ENCODE assay signal across 8 cellular contexts in genomic region chr4:185204238-185204910, GRCh38. TPM values are rescaled to one million over a fixed set of nuclear protein-coding genes. Genes with fewer than 3 reads are reported as not detected.
A peak's percentile ranks its signal among the peaks of the same experiment; 100 is the strongest.
DNase-seq lines count a peak whose midpoint lies in the region; ATAC-seq and TF ChIP-seq lines count a peak whose summit lies in the region.

No MANE protein-coding gene starts in this region.

- H3K9me3 ChIP-seq in GM23248 (ENCODE audit: low read depth) (no peaks in the 10 kb centered on the region), T-helper 17 cell (ENCODE audit: control insufficient read depth, low read length, poor library complexity, severe bottlenecking) (no peaks in the 10 kb centered on the region), gastroesophageal sphincter (no peaks in the 10 kb centered on the region), skeletal muscle satellite cell (replicated peaks; ENCODE audit: low read length) (no peaks in the 10 kb centered on the region)

- in situ Hi-C loops in GM23248 (cut with MboI) = no loop called here

- H4K20me1 ChIP-seq in GM23248 (ENCODE audit: insufficient read depth) = no peaks in the 10 kb centered on the region

- TF ChIP-seq POLR2A in gastroesophageal sphincter (IDR thresholded peaks at IDR 0.05) = no peak

- H3K4me3 ChIP-seq in BJ (ENCODE audit: low read depth, low read length) = peak overlapping the region; percentile 39
- peak overlapping the region; percentile 88 for H3K4me3 ChIP-seq in GM23248
- peak overlapping the region; percentile 64 to 85 for H3K4me3 ChIP-seq in gastroesophageal sphincter
- peak overlapping the region; percentile 80 for H3K4me3 ChIP-seq in skeletal muscle satellite cell (ENCODE audit: low read length)

- no peak for TF ChIP-seq EP300 in gastroesophageal sphincter (IDR thresholded peaks at IDR 0.05)

- DNase-seq in BJ (ENCODE audit: low read depth) (no peak), GM23248 (peak; percentile 47), T-helper 17 cell (no peak), 8988T (no peak), T-helper 9 cell (no peak)
- no peak for DNase-seq in stimulated activated CD4-positive, alpha-beta T cell treated with anti-CD3 and anti-CD28 coated beads, Interleukin-2, amount 100 ng/mL, for 48 hours

- H3K36me3 ChIP-seq in BJ (ENCODE audit: control insufficient read depth, insufficient read depth, low read length) (no peaks in the 10 kb centered on the region; the same call in 1 of the 2 replicates), GM23248 (ENCODE audit: low read depth) (no peaks in the 10 kb centered on the region), gastroesophageal sphincter (peaks cover 0 to 6% of the 10 kb centered on the region in 2 donors), skeletal muscle satellite cell (ENCODE audit: insufficient read depth, low read length) (no peaks in the 10 kb centered on the region)

- peaks cover 47% of the 10 kb centered on the region for H3K4me1 Mint-ChIP-seq in T-helper 17 cell

- no peaks in the 10 kb centered on the region for H3K36me3 Mint-ChIP-seq in T-helper 17 cell (ENCODE audit: low read depth)

- 7 to 8% methylated on average over 14 of the region's 14 CpGs for WGBS in GM23248 (ENCODE audit: low coverage in 1 of 2, low lambda C conversion rate in 2 of 2, missing lambda C conversion rate in 2 of 2), 2 experiments
- 2 to 5% methylated on average over 7 to 14 of the region's 14 CpGs for WGBS in gastroesophageal sphincter (ENCODE audit: low coverage in 1 of 2), 2 donors

- no peak for ATAC-seq in T-helper 17 cell
- ATAC-seq in gastroesophageal sphincter = no peak

- H3K79me2 ChIP-seq in GM23248 (ENCODE audit: insufficient read depth) = peaks cover 53% of the 10 kb centered on the region

- peaks cover 18% of the 10 kb centered on the region for H3K4me1 ChIP-seq in GM23248 (ENCODE audit: insufficient read depth)
- H3K4me1 ChIP-seq in gastroesophageal sphincter = peaks cover 5 to 44% (median 6%) of the 10 kb centered on the region in 3 donors
- H3K4me1 ChIP-seq in skeletal muscle satellite cell (ENCODE audit: control insufficient read depth, insufficient read depth, low read length) = peaks cover 36% of the 10 kb centered on the region

- H3K9ac ChIP-seq in GM23248 = peak overlapping the region; percentile 92
- H3K9ac ChIP-seq in skeletal muscle satellite cell (ENCODE audit: low read depth, low read length) = peak overlapping the region; percentile 96

- H3K4me3 Mint-ChIP-seq in T-helper 17 cell = peak overlapping the region; percentile 97

- peak overlapping the region; percentile 96 for H3K4me2 ChIP-seq in GM23248 (ENCODE audit: unreplicated experiment)
- H3K4me2 ChIP-seq in skeletal muscle satellite cell (ENCODE audit: low read length) = peak overlapping the region; percentile 82

- H2AFZ ChIP-seq in GM23248 = peak overlapping the region; percentile 98

- H3K27ac ChIP-seq in GM23248 (peak overlapping the region; percentile 81), gastroesophageal sphincter (peak overlapping the region; percentile 55 to 99 (median 98))

- CTCF ChIA-PET in BJ (lab: Yijun Ruan, JAX) = interaction anchor here (1.1 kb wide), 1 partner anchor 21 kb away, joined by 3 read pairs; no protein-coding TSS in a partner anchor

- H3K27me3 Mint-ChIP-seq in T-helper 17 cell = no peaks in the 10 kb centered on the region

- H3K27me3 ChIP-seq in BJ (ENCODE audit: control insufficient read depth, insufficient read depth, low read length) = no peaks in the 10 kb centered on the region
- no peaks in the 10 kb centered on the region for H3K27me3 ChIP-seq in GM23248 (replicated peaks; ENCODE audit: insufficient read depth)
- no peaks in the 10 kb centered on the region for H3K27me3 ChIP-seq in gastroesophageal sphincter
- H3K27me3 ChIP-seq in skeletal muscle satellite cell (ENCODE audit: control insufficient read depth, insufficient read depth, low read length) = no peaks in the 10 kb centered on the region

- peaks cover 25% of the 10 kb centered on the region for H3F3A ChIP-seq in GM23248 (ENCODE audit: insufficient read depth)

- POLR2A ChIA-PET in BJ (lab: Charles Lee) = no interaction called here

- peak overlapping the region; percentile 99 for H3K27ac Mint-ChIP-seq in T-helper 17 cell

- H3K9me2 ChIP-seq in GM23248 (ENCODE audit: insufficient read depth) = no peaks in the 10 kb centered on the region

- TF ChIP-seq CTCF in BJ (IDR thresholded peaks at IDR 0.05; ENCODE audit: insufficient read depth, low read depth, low read length) (no peak), gastroesophageal sphincter (IDR thresholded peaks at IDR 0.05) (no peak)

RNA-seq across cellular contexts. Expression of gene CFAP97, which starts 0.6 kb away (rescaled TPM):
- polyA plus RNA-seq in BJ (2011; rRNA removed) (16.4 and 35.3 TPM in 2 replicates), GM23248 (2016; fragmentation: Nextera tagmentation; extraction: Ambion mirVana) (49.2 and 50.8 TPM in 2 replicates)
- polyA minus RNA-seq in BJ (2011; rRNA and poly(A)+ RNA removed) = 13.1 and 14.3 TPM in 2 replicates
- total RNA-seq in GM23248 (2014; rRNA removed; shearing (Covaris generic)) = 44.0 and 46.3 TPM in 2 replicates
- total RNA-seq in T-helper 17 cell (10 to 100 TPM; 41.9 to 50.0 TPM), gastroesophageal sphincter (10 to 100 TPM; 36.5 to 47.9 (median 42.8) TPM)
- total RNA-seq in skeletal muscle satellite cell (2012; rRNA removed) = 44.6 and 51.5 TPM in 2 replicates

RNA-seq across cellular contexts. Expression of gene SNX25, which starts 5.0 kb away (rescaled TPM):
- 11.7 and 22.5 TPM in 2 replicates for polyA plus RNA-seq in BJ (2011; rRNA removed)
- 30.3 and 50.8 TPM in 2 replicates for polyA minus RNA-seq in BJ (2011; rRNA and poly(A)+ RNA removed)
- total RNA-seq in GM23248 (2014; rRNA removed; shearing (Covaris generic)) = 23.6 and 50.0 TPM in 2 replicates
- polyA plus RNA-seq in GM23248 (2016; fragmentation: Nextera tagmentation; extraction: Ambion mirVana) = 7.1 and 8.2 TPM in 2 replicates
- total RNA-seq in T-helper 17 cell = 10 to 100 TPM; 13.2 to 20.4 TPM
- 10 to 100 TPM; 17.9 to 30.5 (median 24.9) TPM for total RNA-seq in gastroesophageal sphincter
- 18.6 and 19.0 TPM in 2 replicates for total RNA-seq in skeletal muscle satellite cell (2012; rRNA removed)
